Comparison of ENCODE assay signal across 8 cellular contexts in the genomic region with DNA sequence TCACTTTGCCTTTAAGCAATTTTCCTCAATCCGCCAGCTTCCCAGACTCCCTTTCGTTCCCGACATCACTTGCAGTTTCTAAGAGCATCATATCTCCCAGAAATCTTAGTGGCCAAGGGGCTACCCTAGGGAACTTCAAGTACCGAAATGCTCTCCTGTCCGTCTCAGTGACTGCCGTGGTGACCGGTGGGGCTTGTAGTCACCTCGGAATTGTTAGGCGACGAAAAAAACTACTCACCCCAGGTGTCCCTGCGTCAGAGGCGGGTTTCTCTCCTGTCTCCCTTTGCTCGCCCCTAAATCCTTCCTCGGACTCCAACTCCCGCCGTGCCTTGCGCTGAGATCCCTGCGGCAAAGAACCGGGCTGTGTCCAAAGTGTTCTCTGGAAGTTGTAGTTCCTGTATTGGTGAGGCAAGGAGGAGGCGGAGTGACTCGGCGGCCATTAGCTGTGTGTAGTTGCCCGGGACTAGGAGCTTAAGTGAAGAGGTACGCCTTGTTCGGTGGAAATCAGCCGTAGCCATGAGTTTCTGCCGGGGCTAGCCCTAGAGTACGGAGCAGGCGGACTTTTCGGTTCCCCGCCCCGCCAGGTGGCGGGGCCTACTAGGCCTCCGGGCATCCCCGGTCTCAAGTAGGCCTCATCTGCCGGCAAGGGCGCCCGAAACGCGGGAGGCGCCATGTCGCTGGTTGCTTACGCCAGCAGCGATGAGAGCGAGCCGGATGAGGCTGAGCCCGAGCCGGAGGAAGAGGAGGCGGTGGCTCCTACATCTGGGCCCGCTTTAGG. TPM values are rescaled to one million over a fixed set of nuclear protein-coding genes. Genes with fewer than 3 reads are reported as not detected.
DNase-seq lines count a peak whose midpoint lies in the region; TF ChIP-seq lines count a peak whose summit lies in the region.

A gene with protein sequence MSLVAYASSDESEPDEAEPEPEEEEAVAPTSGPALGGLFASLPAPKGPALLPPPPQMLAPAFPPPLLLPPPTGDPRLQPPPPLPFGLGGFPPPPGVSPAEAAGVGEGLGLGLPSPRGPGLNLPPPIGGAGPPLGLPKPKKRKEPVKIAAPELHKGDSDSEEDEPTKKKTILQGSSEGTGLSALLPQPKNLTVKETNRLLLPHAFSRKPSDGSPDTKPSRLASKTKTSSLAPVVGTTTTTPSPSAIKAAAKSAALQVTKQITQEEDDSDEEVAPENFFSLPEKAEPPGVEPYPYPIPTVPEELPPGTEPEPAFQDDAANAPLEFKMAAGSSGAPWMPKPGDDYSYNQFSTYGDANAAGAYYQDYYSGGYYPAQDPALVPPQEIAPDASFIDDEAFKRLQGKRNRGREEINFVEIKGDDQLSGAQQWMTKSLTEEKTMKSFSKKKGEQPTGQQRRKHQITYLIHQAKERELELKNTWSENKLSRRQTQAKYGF (plus strand): TSS at position 435 of the 778 bp plus-strand sequence. CDS start 237 bp downstream, at position 672.

- H2AFZ ChIP-seq in H9 (ENCODE audit: low read length) = no peak within 1 kb of the TSS

- H3K27me3 ChIP-seq in H9 (ENCODE audit: insufficient read depth, low read length) = no peaks in the 10 kb centered on the region
- no peaks in the 10 kb centered on the region for H3K27me3 ChIP-seq in MG63

- H3K14ac ChIP-seq in H9 (ENCODE audit: insufficient read depth, low read length) = peak within 1 kb of the TSS; percentile 71; the same call in 1 of the 2 replicates

- H3K23me2 ChIP-seq in H9 (ENCODE audit: insufficient read length, low read depth, low read length, poor library complexity, severe bottlenecking) = peaks cover 17% of the 10 kb centered on the region

- no peak within 1 kb of the TSS for H3K4ac ChIP-seq in H9 (ENCODE audit: low read depth, low read length)

- WGBS in H9 (ENCODE audit: extremely low coverage, insufficient read length, low lambda C conversion rate) = no CpG with 5 or more reads among the region's 50 CpGs

- H2AK5ac ChIP-seq in H9 (ENCODE audit: insufficient read length, low read length) = no peak within 1 kb of the TSS

- no peak within 1 kb of the TSS for H4K91ac ChIP-seq in H9 (ENCODE audit: insufficient read length, low read depth, low read length)

- no peak within 1 kb of the TSS for H3T11ph ChIP-seq in H9 (ENCODE audit: low read length)

- no peak within 1 kb of the TSS for H2BK20ac ChIP-seq in H9 (ENCODE audit: low read depth, low read length, poor library complexity, severe bottlenecking)

- peak within 1 kb of the TSS; percentile 91 for H3K9ac ChIP-seq in ES-I3 (ENCODE audit: low read depth, low read length)
- peak within 1 kb of the TSS; percentile 88 for H3K9ac ChIP-seq in H9 (ENCODE audit: extremely low read depth, insufficient read length, low read length)

- TF ChIP-seq CTCF in H9 (conservative IDR thresholded peaks at IDR 0.05) = no peak; the same call in 2 of the 3 replicates
- no peak for TF ChIP-seq CTCF in foreskin fibroblast (IDR thresholded peaks at IDR 0.05; ENCODE audit: low read depth, low read length)
- TF ChIP-seq CTCF in neural crest cell (conservative IDR thresholded peaks at IDR 0.05) = no peak

- H3K4me1 Mint-ChIP-seq in H9 (peaks cover 31 to 35% of the 10 kb centered on the region in 2 experiments), neural crest cell (peaks cover 36% of the 10 kb centered on the region)

- H3K4me3 Mint-ChIP-seq in H9 (no peak within 1 kb of the TSS), neural crest cell (no peak within 1 kb of the TSS)

- H2BK5ac ChIP-seq in H9 (ENCODE audit: insufficient read length, low read length) = no peak within 1 kb of the TSS

- peaks cover 5% of the 10 kb centered on the region; the same call in 1 of the 2 replicates for H3K36me3 ChIP-seq in ES-I3 (ENCODE audit: insufficient read depth, low read length)
- H3K36me3 ChIP-seq in MG63 = peaks cover 36% of the 10 kb centered on the region

- H2BK120ac ChIP-seq in H9 (ENCODE audit: low read depth, low read length, poor library complexity, severe bottlenecking) = no peak within 1 kb of the TSS

- peak within 1 kb of the TSS; percentile 93 for H3K4me2 ChIP-seq in H9 (ENCODE audit: insufficient read depth, insufficient read length, low read length)

- DNase-seq in H9 (peak; percentile 100), MG63 (peak; percentile 99), SHP77 treated with DMSO at 0.1 percent for 48 hours (lab: John Stamatoyannopoulos, UW) (peak; percentile 100), activated gamma-delta T cell (lab: John Stamatoyannopoulos, UW) (peak; percentile 77), foreskin fibroblast (peak; percentile 100), neural crest cell (ENCODE audit: low read depth, low spot score) (peak; percentile 88), stromal cell of bone marrow (ENCODE audit: low read depth) (peak; percentile 100)

- H2BK12ac ChIP-seq in H9 (ENCODE audit: insufficient read length, low read depth, low read length) = no peak within 1 kb of the TSS

- H3K4me1 ChIP-seq in ES-I3 (ENCODE audit: insufficient read depth, low read length) (peaks cover 4% of the 10 kb centered on the region), H9 (ENCODE audit: insufficient read depth, low read length) (no peaks in the 10 kb centered on the region; the same call in 1 of the 2 replicates)

- H3K18ac ChIP-seq in H9 (ENCODE audit: insufficient read length, low read depth, low read length) = peak within 1 kb of the TSS; percentile 69

- H3K23ac ChIP-seq in H9 (ENCODE audit: insufficient read length, low read depth, low read length) = no peak within 1 kb of the TSS

- H3K9me3 ChIP-seq in ES-I3 (ENCODE audit: control insufficient read depth, insufficient read depth, low read length) = no peaks in the 10 kb centered on the region
- no peaks in the 10 kb centered on the region for H3K9me3 ChIP-seq in H9 (ENCODE audit: control insufficient read depth, low read depth, low read length)
- no peaks in the 10 kb centered on the region for H3K9me3 ChIP-seq in MG63

- peak within 1 kb of the TSS; percentile 88 for H3K4me3 ChIP-seq in MG63
- H3K4me3 ChIP-seq in foreskin fibroblast (ENCODE audit: low read depth in 1 of 2, low read length in 2 of 2) = peak within 1 kb of the TSS; percentile 70 to 83

- H3K56ac ChIP-seq in H9 (ENCODE audit: insufficient read length, low read depth, low read length) = no peak within 1 kb of the TSS

- H3K27ac Mint-ChIP-seq in H9 (peak within 1 kb of the TSS in 1 of 3 experiments; percentile 88; a peak in 5 of 7 replicates), neural crest cell (ENCODE audit: unreplicated experiment) (peak within 1 kb of the TSS; percentile 76)

- H3K79me1 ChIP-seq in H9 (ENCODE audit: insufficient read depth, low read depth, low read length, poor library complexity, severe bottlenecking) = peaks cover 9% of the 10 kb centered on the region

- no peaks in the 10 kb centered on the region for H4K20me1 ChIP-seq in H9 (ENCODE audit: control insufficient read depth, insufficient read depth, insufficient read length)

- H3K36me3 Mint-ChIP-seq in H9 (ENCODE audit: insufficient read depth in 1 of 3, low read depth in 3 of 3) (peaks cover 11 to 28% (median 27%) of the 10 kb centered on the region in 3 experiments), neural crest cell (ENCODE audit: low read depth) (peaks cover 3% of the 10 kb centered on the region)

- H4K8ac ChIP-seq in H9 (replicated peaks; ENCODE audit: insufficient read length, low read depth, low read length) = no peak within 1 kb of the TSS

- H3K27me3 Mint-ChIP-seq in H9 (ENCODE audit: low read depth) = no peaks in the 10 kb centered on the region
- no peaks in the 10 kb centered on the region for H3K27me3 Mint-ChIP-seq in neural crest cell (ENCODE audit: low read depth)

- H3K27ac ChIP-seq in H9 (ENCODE audit: insufficient read length, low read depth, low read length) = no peak within 1 kb of the TSS

- H4K5ac ChIP-seq in H9 (ENCODE audit: insufficient read length, low read depth, low read length) = peak within 1 kb of the TSS; percentile 37

- peaks cover 26% of the 10 kb centered on the region for H3K79me2 ChIP-seq in H9 (ENCODE audit: insufficient read depth, low read length)

- no peak within 1 kb of the TSS for H2BK15ac ChIP-seq in H9 (ENCODE audit: low read depth, low read length)

- H3K9me3 Mint-ChIP-seq in H9 = no peaks in the 10 kb centered on the region
- H3K9me3 Mint-ChIP-seq in neural crest cell = no peaks in the 10 kb centered on the region

RNA-seq across cellular contexts. Expression of the gene that starts here (rescaled TPM):
- 129 TPM in 2 replicates for total RNA-seq in H9 (2021)
- 56.9 and 65.6 TPM in 2 replicates for total RNA-seq in MG63 (2014; rRNA removed; shearing (Covaris generic); ENCODE audit: low replicate concordance)
- total RNA-seq in neural crest cell = 99.8 and 102 TPM in 2 replicates
